12 cellular contexts compared by ENCODE assay signal in genomic region chr2:237721828-237722227, GRCh38.
DNase-seq lines count a peak whose midpoint lies in the region; ATAC-seq, FAIRE-seq and TF ChIP-seq lines count a peak whose summit lies in the region.
"Had no signal": no experiment of that assay in that cellular context is flagged by ENCODE, and none has a peak within 500 bp of the region (broad histone marks: within the 10 kb centered on the region; RNA-seq: fewer than 3 reads in every experiment).

No MANE protein-coding gene starts in this region.

- H3K27me3 ChIP-seq in heart left ventricle, result no peaks in the 10 kb centered on the region
- no peaks in the 10 kb centered on the region for H3K27me3 ChIP-seq in astrocyte (ENCODE audit: insufficient read depth, low read length)
- H3K27me3 ChIP-seq in prostate gland (replicated peaks; ENCODE audit: insufficient read depth), result no peaks in the 10 kb centered on the region
- H3K27me3 ChIP-seq: SJCRH30, vagina had no signal

- ATAC-seq in heart left ventricle, result no peak
- no peak for ATAC-seq in Right ventricle myocardium superior (ENCODE audit: poor library complexity)
- ATAC-seq in naive thymus-derived CD8-positive, alpha-beta T cell, result no peak
- ATAC-seq in GM21381 (IDR thresholded peaks at IDR 0.05; ENCODE audit: unreplicated experiment), result no peak
- ATAC-seq in HG03521 (IDR thresholded peaks at IDR 0.05; ENCODE audit: unreplicated experiment), result no peak

- 67 to 70% (median 67%) methylated on average over 8 of the region's 8 CpGs for WGBS in heart left ventricle, 4 donors
- WGBS in prostate gland, result 77% methylated on average over 8 of the region's 8 CpGs

- H3K4me2 ChIP-seq in astrocyte (ENCODE audit: low read length), result peak overlapping the region; percentile 68

- H3K9ac ChIP-seq in astrocyte (ENCODE audit: low read length), result peak overlapping the region; percentile 72

- peaks cover 10 to 83% (median 61%) of the 10 kb centered on the region in 12 donors for H3K4me1 ChIP-seq in heart left ventricle
- peaks cover 40% of the 10 kb centered on the region for H3K4me1 ChIP-seq in astrocyte (ENCODE audit: insufficient read depth, low read length)
- peaks cover 7% of the 10 kb centered on the region for H3K4me1 ChIP-seq in prostate gland (replicated peaks)

- peak overlapping the region; percentile 95 for H3K27ac Mint-ChIP-seq in astrocyte (ENCODE audit: unreplicated experiment)
- peak overlapping the region in 9 of 10 donors; percentile 22 to 87 (median 72) for H3K27ac Mint-ChIP-seq in naive thymus-derived CD8-positive, alpha-beta T cell

- H3K36me3 Mint-ChIP-seq in astrocyte (ENCODE audit: low read depth, unreplicated experiment), result peaks cover 16% of the 10 kb centered on the region
- peaks cover 0 to 53% (median 4%) of the 10 kb centered on the region in 3 donors for H3K36me3 Mint-ChIP-seq in naive thymus-derived CD8-positive, alpha-beta T cell

- H3K79me2 ChIP-seq in astrocyte (ENCODE audit: insufficient read depth, low read length), result peaks cover 88% of the 10 kb centered on the region

- H3K9me3 ChIP-seq in heart left ventricle (no peaks in the 10 kb centered on the region), astrocyte (ENCODE audit: insufficient read depth, low read depth, low read length) (no peaks in the 10 kb centered on the region), prostate gland (no peaks in the 10 kb centered on the region)
- H3K9me3 ChIP-seq: SJCRH30, vagina had no signal

- peak overlapping the region in 9 of 12 donors; percentile 28 to 71 (median 46) for H3K27ac ChIP-seq in heart left ventricle
- H3K27ac ChIP-seq in astrocyte (ENCODE audit: low read depth, low read length), result peak overlapping the region; percentile 95
- no peak overlapping the region for H3K27ac ChIP-seq in prostate gland
- H3K27ac ChIP-seq: vagina had no signal

- no peak overlapping the region for H3K4me3 ChIP-seq in heart left ventricle
- no peak overlapping the region for H3K4me3 ChIP-seq in astrocyte (ENCODE audit: insufficient read depth, low read depth, low read length)
- no peak overlapping the region for H3K4me3 ChIP-seq in prostate gland
- H3K4me3 ChIP-seq: SJCRH30, vagina had no signal

- peaks cover 17% of the 10 kb centered on the region for H4K20me1 ChIP-seq in astrocyte (ENCODE audit: insufficient read depth, low read length)

- no peak overlapping the region for H2AFZ ChIP-seq in astrocyte (ENCODE audit: low read depth, low read length)

- no peaks in the 10 kb centered on the region for H3K9me3 Mint-ChIP-seq in astrocyte (ENCODE audit: unreplicated experiment)
- no peaks in the 10 kb centered on the region for H3K9me3 Mint-ChIP-seq in naive thymus-derived CD8-positive, alpha-beta T cell

- no peak for FAIRE-seq in astrocyte (lab: Jason Lieb, UNC)
- FAIRE-seq: bronchial epithelial cell had no signal

- peaks cover 0 to 48% (median 34%) of the 10 kb centered on the region in 9 donors for H3K36me3 ChIP-seq in heart left ventricle
- peaks cover 11% of the 10 kb centered on the region for H3K36me3 ChIP-seq in astrocyte (ENCODE audit: insufficient read depth, low read length)
- no peaks in the 10 kb centered on the region for H3K36me3 ChIP-seq in prostate gland
- H3K36me3 ChIP-seq: vagina had no signal

- intact Hi-C loops in heart left ventricle (cut with DNase I) (no loop called here), Right ventricle myocardium superior (cut with DNase I) (no loop called here), prostate gland (cut with DNase I) (no loop called here)

- H3K4me3 Mint-ChIP-seq in astrocyte (ENCODE audit: unreplicated experiment), result no peak overlapping the region
- peak overlapping the region in 1 of 10 donors; percentile 42 for H3K4me3 Mint-ChIP-seq in naive thymus-derived CD8-positive, alpha-beta T cell

- no peaks in the 10 kb centered on the region for H3K27me3 Mint-ChIP-seq in astrocyte (ENCODE audit: low read depth, unreplicated experiment)
- H3K27me3 Mint-ChIP-seq in naive thymus-derived CD8-positive, alpha-beta T cell, result no peaks in the 10 kb centered on the region

- peaks cover 45% of the 10 kb centered on the region for H3K4me1 Mint-ChIP-seq in astrocyte (ENCODE audit: low read depth, unreplicated experiment)
- peaks cover 31 to 64% (median 62%) of the 10 kb centered on the region in 4 donors for H3K4me1 Mint-ChIP-seq in naive thymus-derived CD8-positive, alpha-beta T cell

- no peak for TF ChIP-seq CTCF in heart left ventricle (IDR thresholded peaks at IDR 0.05)
- TF ChIP-seq CTCF in astrocyte (IDR thresholded peaks at IDR 0.05; ENCODE audit: insufficient read depth, low read depth, low read length), result no peak
- no peak for TF ChIP-seq CTCF in prostate gland (IDR thresholded peaks at IDR 0.05)

- DNase-seq in heart left ventricle, result no peak
- DNase-seq in Right ventricle myocardium superior, result no peak
- no peak for DNase-seq in astrocyte (ENCODE audit: low read depth)
- no peak for DNase-seq in naive thymus-derived CD8-positive, alpha-beta T cell
- no peak for DNase-seq in prostate gland (ENCODE audit: low spot score)
- no peak for DNase-seq in NCI-H1105 (lab: John Stamatoyannopoulos, UW)
- DNase-seq: NCI-H2081, SJCRH30 had no signal

- TF ChIP-seq POLR2A in heart left ventricle (IDR thresholded peaks at IDR 0.05), result no peak
- TF ChIP-seq POLR2A in prostate gland (IDR thresholded peaks at IDR 0.05), result no peak

- POLR2A ChIA-PET in naive thymus-derived CD8-positive, alpha-beta T cell (lab: Charles Lee), result no interaction called here

Comparison
In these comparisons a context has a peak if more than half of its experiments do, and no peak if none do; other contexts are left out.
1. H3K27ac ChIP-seq: peak in heart left ventricle (9 of 12) and astrocyte (single experiment); none in prostate gland (0 of 2).